In genomic region chr17:53949473-53950090, GRCh38 we compare ENCODE assay signal across 21 cellular contexts.
A peak's percentile ranks its signal among the peaks of the same experiment; 100 is the strongest.
DNase-seq lines count a peak whose midpoint lies in the region; ATAC-seq and TF ChIP-seq lines count a peak whose summit lies in the region.
"Had no signal": no experiment of that assay in that cellular context is flagged by ENCODE, and none has a peak within 500 bp of the region (broad histone marks: within the 10 kb centered on the region; RNA-seq: fewer than 3 reads in every experiment).

No MANE protein-coding gene starts in this region.

- peaks cover 2% of the 10 kb centered on the region; the same call in 1 of the 2 replicates for H3K27me3 Mint-ChIP-seq in WTC11 (ENCODE audit: low read depth)
- no peaks in the 10 kb centered on the region for H3K27me3 Mint-ChIP-seq in effector memory CD8-positive, alpha-beta T cell
- H3K27me3 Mint-ChIP-seq: CD4-positive, alpha-beta T cell had no signal

- no peak for DNase-seq in WTC11 (ENCODE audit: low spot score)
- peak; percentile 50 for DNase-seq in epithelial cell of prostate (ENCODE audit: low read depth, low spot score)
- DNase-seq in kidney tubule cell (ENCODE audit: low spot score), result peak; percentile 9
- DNase-seq in effector memory CD8-positive, alpha-beta T cell, result no peak
- no peak for DNase-seq in anterior cingulate cortex (lab: John Stamatoyannopoulos, UW)
- DNase-seq in left colon, result no peak
- no peak for DNase-seq in cortex of kidney (lab: John Stamatoyannopoulos, UW)
- DNase-seq: ACHN; CD4-positive, alpha-beta T cell; COR-L47; DMS79; HCEC 1CT; IMR-90; NCI-H1105 treated with DMSO at 0.1 percent for 48 hours; NCI-H2029 treated with DMSO at 0.1 percent for 48 hours; NCI-H345; NCI-H524 treated with DMSO at 0.1 percent for 48 hours had no signal

- POLR2A ChIA-PET in WTC11 (lab: Charles Lee), result no interaction called here

- H3K27ac Mint-ChIP-seq in WTC11, result no peak overlapping the region
- no peak overlapping the region for H3K27ac Mint-ChIP-seq in effector memory CD8-positive, alpha-beta T cell
- H3K27ac Mint-ChIP-seq: CD4-positive, alpha-beta T cell had no signal

- peak overlapping the region; percentile 38 for H3K27ac ChIP-seq in epithelial cell of prostate
- H3K27ac ChIP-seq: BLaER1, HL-60, KMS-11 had no signal

- TF ChIP-seq CTCF in WTC11 (IDR thresholded peaks at IDR 0.05), result no peak

- H3K9me3 Mint-ChIP-seq in WTC11, result peaks cover 59% of the 10 kb centered on the region
- H3K9me3 Mint-ChIP-seq in effector memory CD8-positive, alpha-beta T cell, result peaks cover 10 to 29% of the 10 kb centered on the region in 2 donors

- H3K36me3 Mint-ChIP-seq in WTC11, result peaks cover 37% of the 10 kb centered on the region
- no peaks in the 10 kb centered on the region for H3K36me3 Mint-ChIP-seq in effector memory CD8-positive, alpha-beta T cell (ENCODE audit: insufficient read depth)

- H3K4me3 Mint-ChIP-seq in WTC11, result no peak overlapping the region
- no peak overlapping the region for H3K4me3 Mint-ChIP-seq in effector memory CD8-positive, alpha-beta T cell
- H3K4me3 Mint-ChIP-seq: CD4-positive, alpha-beta T cell had no signal

- peaks cover 4% of the 10 kb centered on the region for H3K4me1 Mint-ChIP-seq in WTC11
- no peaks in the 10 kb centered on the region for H3K4me1 Mint-ChIP-seq in effector memory CD8-positive, alpha-beta T cell (ENCODE audit: low read depth in 2 of 2)

- intact Hi-C loops in left colon (cut with DNase I, micrococcal nuclease), result no loop called here

- ATAC-seq in WTC11 (peak; percentile 34; the same call in 1 of the 2 replicates), left colon (no peak)
- no peak for ATAC-seq in effector memory CD8-positive, alpha-beta T cell (replicated peaks)
- ATAC-seq: Panc1 had no signal

- CTCF ChIA-PET in WTC11 (lab: Charles Lee), result interaction anchor here (1.5 kb wide), 1 partner anchor 433 kb away, joined by 4 read pairs; no protein-coding TSS in a partner anchor

TF ChIP-seq in WTC11, 78 proteins besides CTCF, POLR2A, EP300 and RAD21:
- no peak for TF ChIP-seq MXD4 (CRISPR knock-in tag; IDR thresholded peaks at IDR 0.05; ENCODE audit: borderline replicate concordance)
- no peak for TF ChIP-seq STAT6 (CRISPR knock-in tag; conservative IDR thresholded peaks at IDR 0.05; ENCODE audit: low read depth)
- TF ChIP-seq ATF3 (CRISPR knock-in tag; conservative IDR thresholded peaks at IDR 0.05), result no peak
- no peak for TF ChIP-seq ZSCAN18 (CRISPR knock-in tag; IDR thresholded peaks at IDR 0.05)
- no peak for TF ChIP-seq ZNF425 (CRISPR knock-in tag; conservative IDR thresholded peaks at IDR 0.05)
- no peak for TF ChIP-seq GABPB1 (CRISPR knock-in tag; IDR thresholded peaks at IDR 0.05)
- TF ChIP-seq E2F5 (CRISPR knock-in tag; IDR thresholded peaks at IDR 0.05), result no peak
- no peak for TF ChIP-seq ESRRA (CRISPR knock-in tag; IDR thresholded peaks at IDR 0.05; ENCODE audit: borderline replicate concordance)
- no peak for TF ChIP-seq TEAD4 (CRISPR knock-in tag; IDR thresholded peaks at IDR 0.05)
- TF ChIP-seq SMAD4 (CRISPR knock-in tag; IDR thresholded peaks at IDR 0.05), result no peak
- TF ChIP-seq ETV6 (CRISPR knock-in tag; IDR thresholded peaks at IDR 0.05), result no peak
- no peak for TF ChIP-seq USF2 (CRISPR knock-in tag; IDR thresholded peaks at IDR 0.05)
- TF ChIP-seq NR2C2 (CRISPR knock-in tag; IDR thresholded peaks at IDR 0.05), result no peak
- no peak for TF ChIP-seq SOX15 (CRISPR knock-in tag; IDR thresholded peaks at IDR 0.05)
- TF ChIP-seq ZNF317 (CRISPR knock-in tag; IDR thresholded peaks at IDR 0.05; ENCODE audit: borderline replicate concordance, low read depth), result no peak
- no peak for TF ChIP-seq ZNF396 (CRISPR knock-in tag; IDR thresholded peaks at IDR 0.05; ENCODE audit: borderline replicate concordance)
- no peak for TF ChIP-seq ZNF281 (CRISPR knock-in tag; IDR thresholded peaks at IDR 0.05)
TF ChIP-seq in WTC11: peak in this region for 0.

Comparison
In these comparisons a context has a peak if more than half of its experiments do, and no peak if none do; other contexts are left out.
1. DNase-seq: peak in epithelial cell of prostate (single experiment) and kidney tubule cell (single experiment); none in WTC11 (single experiment), effector memory CD8-positive, alpha-beta T cell (0 of 3), anterior cingulate cortex (0 of 58), left colon (0 of 2) and cortex of kidney (single experiment).